26 cellular contexts compared by ENCODE assay signal in the genomic region with DNA sequence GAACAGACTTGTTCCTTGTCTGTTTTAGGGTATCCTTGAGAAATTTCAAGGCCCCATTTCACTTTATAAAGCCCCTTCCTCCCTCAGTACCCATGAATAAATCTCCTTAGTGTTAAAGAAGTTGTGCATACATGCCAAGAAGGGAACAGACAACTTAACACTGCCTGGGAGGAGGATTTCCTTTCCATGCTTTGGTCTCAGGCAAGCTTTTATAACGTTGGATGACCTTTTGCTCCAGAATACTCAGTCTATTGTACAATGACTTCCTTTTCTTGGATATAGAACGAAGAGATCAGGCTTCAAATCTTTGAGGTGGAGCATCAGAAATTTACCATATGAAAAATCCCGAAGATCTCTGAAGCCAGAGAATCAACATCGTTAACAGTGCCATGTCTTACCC.
DNase-seq lines count a peak whose midpoint lies in the region; FAIRE-seq and TF ChIP-seq lines count a peak whose summit lies in the region.
"Had no signal": no experiment of that assay in that cellular context is flagged by ENCODE, and none has a peak within 500 bp of the region (broad histone marks: within the 10 kb centered on the region; RNA-seq: fewer than 3 reads in every experiment).

No MANE protein-coding gene starts in this region.

- peak; percentile 35 for FAIRE-seq in D721Med (lab: Jason Lieb, UNC)
- FAIRE-seq: A549, GM12878, GM12892, GM18507 had no signal

- H3K9me3 ChIP-seq in adrenal gland (replicated peaks in 1 of 3), result no peaks in the 10 kb centered on the region
- H3K9me3 ChIP-seq: A549; BLaER1 treated with 17β-estradiol and CSF1 and Interleukin-3, amounts not matched to agents 10 nM and 100 nM; Caco-2 had no signal

- H3K36me3 ChIP-seq in adrenal gland (replicated peaks in 1 of 2), result no peaks in the 10 kb centered on the region
- H3K36me3 ChIP-seq: BLaER1 treated with 17β-estradiol and CSF1 and Interleukin-3, amounts not matched to agents 10 nM and 100 nM had no signal

- H3K4me1 ChIP-seq in adrenal gland (replicated peaks in 1 of 2), result no peaks in the 10 kb centered on the region
- H3K4me1 ChIP-seq: A549; BLaER1 treated with 17β-estradiol and CSF1 and Interleukin-3, amounts not matched to agents 10 nM and 100 nM; Caco-2 had no signal

- TF ChIP-seq CTCF in D721Med (IDR thresholded peaks at IDR 0.05; ENCODE audit: insufficient read depth, missing control alignments), result no peak
- no peak for TF ChIP-seq CTCF in adrenal gland (IDR thresholded peaks at IDR 0.05)

- no peak for TF ChIP-seq POLR2A in adrenal gland (IDR thresholded peaks at IDR 0.05)

- no peak for DNase-seq in D721Med (ENCODE audit: insufficient read length, low spot score)
- peak; percentile 45 for DNase-seq in dermis blood vessel endothelial cell
- DNase-seq in foreskin melanocyte, result peak; percentile 7
- peak; percentile 8 for DNase-seq in pulmonary artery endothelial cell (ENCODE audit: low read depth, low spot score)
- no peak for DNase-seq in posterior cingulate gyrus
- no peak for DNase-seq in NCI-H510A (lab: John Stamatoyannopoulos, UW)
- DNase-seq in adrenal gland, result no peak
- DNase-seq: AML-193; Caco-2; Calu3; CD4-positive, alpha-beta T cell; CD8-positive, alpha-beta T cell; DMS 273 treated with DMSO at 0.1 percent for 48 hours; DMS153; DMS53; DMS79; DND-41; EL; GDM1 had no signal

- H3K27ac ChIP-seq in adrenal gland, result no peak overlapping the region
- H3K27ac ChIP-seq: 22Rv1; A549; BLaER1 treated with 17β-estradiol and CSF1 and Interleukin-3, amounts not matched to agents 10 nM and 100 nM; C4-2B had no signal

- intact Hi-C loops in posterior cingulate gyrus (cut with DNase I) (no loop called here), adrenal gland (cut with DNase I) (no loop called here)

- 43 to 50% (median 45%) methylated on average over 4 of the region's 4 CpGs for WGBS in adrenal gland, 4 donors

- H3K27me3 ChIP-seq in adrenal gland, result no peaks in the 10 kb centered on the region
- H3K27me3 ChIP-seq: BLaER1 treated with 17β-estradiol and CSF1 and Interleukin-3, amounts not matched to agents 10 nM and 100 nM had no signal

- H3K4me3 ChIP-seq in adrenal gland, result no peak overlapping the region
- H3K4me3 ChIP-seq: A549; BLaER1 treated with 17β-estradiol and CSF1 and Interleukin-3, amounts not matched to agents 10 nM and 100 nM; GM12878 had no signal

Comparison
In these comparisons a context has a peak if more than half of its experiments do, and no peak if none do; other contexts are left out.
1. DNase-seq: peak in dermis blood vessel endothelial cell (single experiment), foreskin melanocyte (single experiment) and pulmonary artery endothelial cell (single experiment); none in D721Med (single experiment), posterior cingulate gyrus (0 of 10), NCI-H510A (single experiment) and adrenal gland (0 of 7).